ENCODE assay signal across 18 cellular contexts in the genomic region with DNA sequence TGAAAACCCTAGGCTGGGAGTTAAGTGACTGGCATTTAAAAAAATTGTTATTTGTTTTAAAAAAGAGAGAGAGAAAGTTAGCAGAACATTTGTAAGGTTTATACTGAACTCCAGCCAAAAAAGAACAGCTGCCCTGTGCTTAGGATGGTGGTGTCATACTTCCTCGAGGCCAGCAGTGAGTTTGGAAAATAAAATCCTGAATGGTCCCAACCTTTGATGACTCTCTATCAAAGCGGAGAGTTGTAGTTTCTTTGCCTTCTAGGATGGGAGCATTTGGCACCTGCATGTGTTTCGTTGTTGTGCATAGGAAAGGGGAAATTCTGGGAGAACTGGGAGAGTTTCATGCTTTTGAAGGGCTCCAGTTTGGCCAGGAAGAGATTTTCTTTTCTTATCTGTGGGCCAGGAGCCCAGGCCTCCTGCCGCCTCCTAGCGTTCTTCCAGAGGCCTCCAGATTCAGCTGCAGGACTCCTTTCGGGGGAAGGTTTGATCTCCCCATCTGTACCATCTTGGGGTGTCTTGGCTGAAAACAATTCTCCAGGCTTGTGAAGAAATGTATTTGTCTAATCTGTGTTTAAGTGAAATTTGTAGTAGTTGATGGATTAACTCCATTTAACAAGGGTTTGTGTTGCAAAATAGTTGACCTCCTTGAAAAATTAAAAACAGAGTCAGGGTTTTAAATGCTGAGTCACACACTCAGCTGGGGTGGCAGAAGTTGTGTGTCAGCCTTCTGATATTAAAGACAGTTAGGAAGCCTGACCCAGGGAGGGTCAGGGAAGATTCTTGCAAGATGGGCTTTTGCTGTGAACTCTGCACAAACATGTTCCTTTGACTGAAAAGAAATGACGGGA.
DNase-seq lines count a peak whose midpoint lies in the region; ATAC-seq, FAIRE-seq and TF ChIP-seq lines count a peak whose summit lies in the region.
"Had no signal": no experiment of that assay in that cellular context is flagged by ENCODE, and none has a peak within 500 bp of the region (broad histone marks: within the 10 kb centered on the region; RNA-seq: fewer than 3 reads in every experiment).

No MANE protein-coding gene starts in this region.

- H3K27me3 ChIP-seq in breast epithelium (no peaks in the 10 kb centered on the region), brain microvascular endothelial cell (replicated peaks) (no peaks in the 10 kb centered on the region), heart right ventricle (peaks cover 0 to 4% (median 0%) of the 10 kb centered on the region in 7 donors)

- H3K36me3 ChIP-seq in breast epithelium = no peaks in the 10 kb centered on the region
- H3K36me3 ChIP-seq in brain microvascular endothelial cell (replicated peaks) = no peaks in the 10 kb centered on the region
- no peaks in the 10 kb centered on the region for H3K36me3 ChIP-seq in heart right ventricle
- H3K36me3 ChIP-seq: lower lobe of right lung had no signal

- BruUV-seq in MCF 10A (replicated peaks; lab: Mats Ljungman, UMichigan) = no TSS peak

- H3K4me3 ChIP-seq in breast epithelium = no peak overlapping the region
- no peak overlapping the region for H3K4me3 ChIP-seq in brain microvascular endothelial cell (ENCODE audit: low read depth, low read length)
- H3K4me3 ChIP-seq in heart right ventricle = no peak overlapping the region
- H3K4me3 ChIP-seq: lower lobe of right lung had no signal

- no peaks in the 10 kb centered on the region for H3K27me3 Mint-ChIP-seq in MCF 10A (ENCODE audit: insufficient read depth, unreplicated experiment)
- H3K27me3 Mint-ChIP-seq: dendritic cell treated with granulocyte-macrophage colony-stimulating factor and Interleukin-4, amounts not matched to agents 40 ng/mL and 50 ng/mL, for 4 days had no signal

- H3K27ac ChIP-seq in breast epithelium = no peak overlapping the region
- H3K27ac ChIP-seq in brain microvascular endothelial cell = no peak overlapping the region
- no peak overlapping the region for H3K27ac ChIP-seq in heart right ventricle
- H3K27ac ChIP-seq: lower lobe of right lung had no signal

- no peak for FAIRE-seq in frontal cortex (lab: Jason Lieb, UNC)
- FAIRE-seq: A204.1 had no signal

- CTCF ChIA-PET in MCF 10A (lab: Yijun Ruan, JAX) = no interaction called here

- POLR2A ChIA-PET in MCF 10A (lab: Yijun Ruan, JAX) = interaction anchor here (0.6 to 0.9 kb wide), 2 partner anchors 9 to 14 kb away, joined by 3 read pairs; no protein-coding TSS in a partner anchor

- in situ Hi-C loops in brain microvascular endothelial cell (cut with HindIII; ENCODE audit: low pct_ligation_motif_present, low sequenced_read_pairs) = no loop called here

- TF ChIP-seq CTCF in MCF 10A (IDR thresholded peaks at IDR 0.05; ENCODE audit: unreplicated experiment) (no peak), breast epithelium (IDR thresholded peaks at IDR 0.05) (no peak), brain microvascular endothelial cell (IDR thresholded peaks at IDR 0.05; ENCODE audit: low read depth, low read length, missing control alignments) (peak; percentile 39), heart right ventricle (IDR thresholded peaks at IDR 0.05) (peak in 4 of 9 donors; percentile 15 to 41 (median 26))

- peak in 7 of 8 donors; percentile 55 to 79 (median 71) for ATAC-seq in heart right ventricle
- ATAC-seq: lower lobe of right lung had no signal

- H3K4me3 Mint-ChIP-seq in MCF 10A (ENCODE audit: unreplicated experiment) = no peak overlapping the region
- H3K4me3 Mint-ChIP-seq: dendritic cell treated with granulocyte-macrophage colony-stimulating factor and Interleukin-4, amounts not matched to agents 40 ng/mL and 50 ng/mL, for 4 days had no signal

- intact Hi-C loops in MCF 10A (cut with micrococcal nuclease) (no loop called here), breast epithelium (cut with DNase I; ENCODE audit: low total_unique reads) (no loop called here), heart right ventricle (cut with DNase I) (no loop called here)

- H3K4me1 Mint-ChIP-seq in MCF 10A (ENCODE audit: insufficient read depth, unreplicated experiment) = peaks cover under 1% of the 10 kb centered on the region

- no peak for TF ChIP-seq POLR2A in breast epithelium (IDR thresholded peaks at IDR 0.05)

- H3K36me3 Mint-ChIP-seq in MCF 10A (ENCODE audit: insufficient read depth, unreplicated experiment) = no peaks in the 10 kb centered on the region

- H3K4me1 ChIP-seq in breast epithelium = no peaks in the 10 kb centered on the region
- H3K4me1 ChIP-seq in heart right ventricle = peaks cover 0 to 5% (median 0%) of the 10 kb centered on the region in 9 donors
- H3K4me1 ChIP-seq: lower lobe of right lung had no signal

- peak; percentile 13 for DNase-seq in MCF 10A (ENCODE audit: unreplicated experiment)
- no peak for DNase-seq in breast epithelium (ENCODE audit: low spot score in 2 of 2)
- DNase-seq in brain microvascular endothelial cell = peak; percentile 11
- DNase-seq in heart right ventricle = no peak
- DNase-seq in stromal cell of bone marrow (ENCODE audit: low read depth) = peak; percentile 54
- no peak for DNase-seq in glomerular visceral epithelial cell (ENCODE audit: extremely low spot score)
- no peak for DNase-seq in frontal cortex (ENCODE audit: low spot score in 2 of 2)
- no peak for DNase-seq in LoVo (ENCODE audit: low spot score)
- DNase-seq: activated CD8-positive, alpha-beta memory T cell treated with anti-CD3 and anti-CD28 coated beads for 24 hours; activated naive CD4-positive, alpha-beta T cell treated with Interleukin-2 at 50 U/mL for 16 hours; Calu3; head of caudate nucleus; lower lobe of right lung; NCI-H1092 treated with DMSO at 0.1 percent for 48 hours; nucleus accumbens; T-helper 9 cell had no signal

- no peaks in the 10 kb centered on the region for H3K9me3 Mint-ChIP-seq in MCF 10A (ENCODE audit: unreplicated experiment)

- H3K9me3 ChIP-seq in breast epithelium (peaks cover 3 to 15% of the 10 kb centered on the region in 2 donors), heart right ventricle (peaks cover 0 to 23% (median 9%) of the 10 kb centered on the region in 11 donors)

- no peak overlapping the region for H3K27ac Mint-ChIP-seq in MCF 10A (ENCODE audit: low read depth, unreplicated experiment)
- H3K27ac Mint-ChIP-seq: dendritic cell treated with granulocyte-macrophage colony-stimulating factor and Interleukin-4, amounts not matched to agents 40 ng/mL and 50 ng/mL, for 4 days had no signal

- WGBS in heart right ventricle, 2 donors = 58 to 71% methylated on average over 7 of the region's 7 CpGs

Comparison
In these comparisons a context has a peak if more than half of its experiments do, and no peak if none do; other contexts are left out.
1. DNase-seq: peak in MCF 10A (single experiment), brain microvascular endothelial cell (single experiment) and stromal cell of bone marrow (single experiment); none in breast epithelium (0 of 2), heart right ventricle (0 of 2), glomerular visceral epithelial cell (single experiment), frontal cortex (0 of 2) and LoVo (single experiment).